In the genomic region with DNA sequence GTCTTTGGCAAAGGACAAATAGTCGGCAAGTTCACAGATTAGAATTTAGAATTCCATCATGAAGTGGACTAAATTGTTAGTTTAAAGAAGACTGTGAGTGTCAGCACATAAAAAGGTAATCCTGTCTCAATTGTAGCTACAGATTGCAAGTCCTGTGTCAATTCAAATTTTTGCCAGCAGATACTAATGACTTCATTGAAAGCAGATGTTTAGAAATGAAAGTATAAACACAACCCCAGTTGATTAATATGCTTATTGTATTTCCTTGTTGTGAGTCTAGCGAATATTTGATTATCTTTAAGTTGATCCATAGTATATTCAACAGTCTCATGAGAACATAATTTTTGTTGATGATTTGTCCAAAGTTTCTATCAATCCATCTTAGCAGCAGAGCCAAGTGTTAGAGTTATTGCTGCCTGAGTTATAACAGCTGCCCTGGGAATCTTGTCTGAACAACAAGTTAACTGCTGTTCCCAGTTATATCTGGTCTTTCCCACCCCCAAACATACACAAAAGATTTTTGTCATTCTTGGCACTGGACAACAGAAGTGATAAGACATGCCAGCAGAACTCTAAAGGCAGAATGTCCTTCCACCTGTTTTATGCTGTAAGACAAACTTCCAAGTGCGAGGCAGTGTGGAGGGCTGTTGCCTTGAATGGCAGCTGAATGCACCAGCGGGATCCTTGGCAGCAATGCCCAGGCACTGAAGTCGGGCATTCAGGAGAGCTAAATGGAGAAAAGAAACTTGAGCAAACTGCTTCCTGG, we compare ENCODE assay signal across 9 cellular contexts. TPM values are rescaled to one million over a fixed set of nuclear protein-coding genes. Genes with fewer than 3 reads are reported as not detected.
DNase-seq lines count a peak whose midpoint lies in the region; ATAC-seq and TF ChIP-seq lines count a peak whose summit lies in the region.
"Had no signal": no experiment of that assay in that cellular context is flagged by ENCODE, and none has a peak within 500 bp of the region (broad histone marks: within the 10 kb centered on the region; RNA-seq: fewer than 3 reads in every experiment).

No MANE protein-coding gene starts in this region.

- WGBS in testis, 2 donors = 33 to 39% methylated on average over 5 of the region's 5 CpGs

- H3K27me3 ChIP-seq in dorsolateral prefrontal cortex (no peaks in the 10 kb centered on the region), testis (no peaks in the 10 kb centered on the region)

- H3K27ac ChIP-seq in dorsolateral prefrontal cortex (peak overlapping the region; percentile 69 to 98 (median 93)), testis (peak overlapping the region; percentile 2 to 68)

- DNase-seq in NCI-H1694 (lab: John Stamatoyannopoulos, UW) (peak; percentile 47), dorsolateral prefrontal cortex (peak in 9 of 10 donors; percentile 62 to 86 (median 71)), memory B cell (ENCODE audit: low spot score in 2 of 2) (no peak), testis (peak; percentile 69), epidermal melanocyte (ENCODE audit: insufficient read length, low spot score) (no peak), H4 (ENCODE audit: low spot score) (no peak), Calu3 (no peak)
- no peak for DNase-seq in stimulated activated CD8-positive, alpha-beta memory T cell treated with anti-CD3 and anti-CD28 coated beads, Interleukin-4, amount 100 ng/mL, for 48 hours

- no peak for TF ChIP-seq POLR2A in testis (IDR thresholded peaks at IDR 0.05)

- no TSS peak for BruUV-seq in Calu3 (replicated peaks; lab: Mats Ljungman, UMichigan)

- intact Hi-C loops in dorsolateral prefrontal cortex (cut with DNase I) = loop anchor here (1.0 to 5.0 kb wide), 2 partner anchors 40 to 86 kb away; a partner anchor contains a TSS
- intact Hi-C loops in testis (cut with DNase I; ENCODE audit: low total_unique reads) = no loop called here
- intact Hi-C loops in Calu3 (cut with micrococcal nuclease; ENCODE audit: unreplicated experiment) = no loop called here

- no peak for ATAC-seq in memory B cell (ENCODE audit: low read depth)
- ATAC-seq: natural killer cell treated with Interleukin-12 subunit alpha and Interleukin-12 subunit beta and Interleukin-15 and Interleukin-18, amount 100 ng/mL, for 72 hours had no signal

- H3K27ac Mint-ChIP-seq in memory B cell = peak overlapping the region; percentile 28
- no peak overlapping the region for H3K27ac Mint-ChIP-seq in Calu3 (ENCODE audit: unreplicated experiment)
- H3K27ac Mint-ChIP-seq: natural killer cell treated with Interleukin-12 subunit alpha and Interleukin-12 subunit beta and Interleukin-15 and Interleukin-18, amount 100 ng/mL, for 72 hours had no signal

- no peak overlapping the region for H3K4me3 Mint-ChIP-seq in memory B cell
- no peak overlapping the region for H3K4me3 Mint-ChIP-seq in Calu3 (ENCODE audit: low read depth, unreplicated experiment)
- H3K4me3 Mint-ChIP-seq: natural killer cell treated with Interleukin-12 subunit alpha and Interleukin-12 subunit beta and Interleukin-15 and Interleukin-18, amount 100 ng/mL, for 72 hours had no signal

- no peaks in the 10 kb centered on the region for H3K36me3 ChIP-seq in testis (ENCODE audit: low read depth, missing control alignments)

- no peaks in the 10 kb centered on the region for H3K36me3 Mint-ChIP-seq in memory B cell
- no peaks in the 10 kb centered on the region for H3K36me3 Mint-ChIP-seq in Calu3 (ENCODE audit: insufficient read depth, unreplicated experiment)
- H3K36me3 Mint-ChIP-seq: natural killer cell treated with Interleukin-12 subunit alpha and Interleukin-12 subunit beta and Interleukin-15 and Interleukin-18, amount 100 ng/mL, for 72 hours had no signal

- H3K9me3 Mint-ChIP-seq in memory B cell (no peaks in the 10 kb centered on the region), Calu3 (ENCODE audit: low read depth, unreplicated experiment) (no peaks in the 10 kb centered on the region)
- H3K9me3 Mint-ChIP-seq: natural killer cell treated with Interleukin-12 subunit alpha and Interleukin-12 subunit beta and Interleukin-15 and Interleukin-18, amount 100 ng/mL, for 72 hours had no signal

- H3K4me1 Mint-ChIP-seq in memory B cell (peaks cover 23% of the 10 kb centered on the region), Calu3 (ENCODE audit: low read depth, unreplicated experiment) (peaks cover 22% of the 10 kb centered on the region)

- H3K4me3 ChIP-seq in dorsolateral prefrontal cortex (peak overlapping the region; percentile 11 to 73 (median 47)), testis (no peak overlapping the region)

- TF ChIP-seq CTCF in dorsolateral prefrontal cortex (IDR thresholded peaks at IDR 0.05 in 54 of 56, conservative IDR thresholded peaks at IDR 0.05 in 2 of 56; ENCODE audit: low read depth in 1 of 56, partially characterized antibody in 56 of 56) (peak in 3 of 56 donors; percentile 3 to 7 (median 5)), testis (IDR thresholded peaks at IDR 0.05) (no peak), Calu3 (IDR thresholded peaks at IDR 0.05; ENCODE audit: unreplicated experiment) (no peak)

- H3K4me1 ChIP-seq in testis = no peaks in the 10 kb centered on the region

- CTCF ChIA-PET in Calu3 (lab: Charles Lee) = interaction anchor here (0.7 kb wide), 1 partner anchor 154 kb away, joined by 4 read pairs; no protein-coding TSS in a partner anchor

- no peaks in the 10 kb centered on the region for H3K27me3 Mint-ChIP-seq in memory B cell
- H3K27me3 Mint-ChIP-seq in Calu3 (ENCODE audit: unreplicated experiment) = no peaks in the 10 kb centered on the region
- H3K27me3 Mint-ChIP-seq: natural killer cell treated with Interleukin-12 subunit alpha and Interleukin-12 subunit beta and Interleukin-15 and Interleukin-18, amount 100 ng/mL, for 72 hours had no signal

- no peaks in the 10 kb centered on the region for H3K9me3 ChIP-seq in testis

RNA-seq across cellular contexts. Expression of a gene that starts 21.3 kb away (rescaled TPM):
- 10 to 100 TPM; 24.1 to 66.9 (median 36.4) TPM for total RNA-seq in dorsolateral prefrontal cortex
- total RNA-seq in testis = 10 to 100 TPM; 63.5 to 78.4 TPM
- polyA plus RNA-seq in testis (ENCODE audit: insufficient read depth, low read depth, low replicate concordance) = 51.7 TPM
- total RNA-seq in H4 (2014; rRNA removed; shearing (Covaris generic)) = 19.2 and 39.3 TPM in 2 replicates
- total RNA-seq in Calu3 (2022) = 37.5 and 42.7 TPM in 2 replicates

Comparison
In these comparisons a context has a peak if more than half of its experiments do, and no peak if none do; other contexts are left out.
1. DNase-seq: peak in NCI-H1694 (single experiment), dorsolateral prefrontal cortex (9 of 10) and testis (single experiment); none in memory B cell (0 of 2), epidermal melanocyte (single experiment), H4 (single experiment), stimulated activated CD8-positive, alpha-beta memory T cell treated with anti-CD3 and anti-CD28 coated beads, Interleukin-4, amount 100 ng/mL, for 48 hours (single experiment) and Calu3 (single experiment).
2. H3K4me3 ChIP-seq: peak in dorsolateral prefrontal cortex (59 of 59); none in testis (0 of 2).
3. intact Hi-C loops: an anchor here in dorsolateral prefrontal cortex (1.0 to 5.0 kb wide); none called in testis and Calu3.